Comparison of ENCODE assay signal across 9 cellular contexts in genomic region chr9:108994695-108995094, GRCh38. TPM values are rescaled to one million over a fixed set of nuclear protein-coding genes. Genes with fewer than 3 reads are reported as not detected.
DNase-seq lines count a peak whose midpoint lies in the region; ATAC-seq and TF ChIP-seq lines count a peak whose summit lies in the region.
"Had no signal": no experiment of that assay in that cellular context is flagged by ENCODE, and none has a peak within 500 bp of the region (broad histone marks: within the 10 kb centered on the region; RNA-seq: fewer than 3 reads in every experiment).

No MANE protein-coding gene starts in this region.

- DNase-seq in CD1c-positive myeloid dendritic cell (ENCODE audit: extremely low spot score) (peak; percentile 65), Kasumi-1 (lab: John Stamatoyannopoulos, UW) (peak; percentile 68), fibroblast of gingiva (ENCODE audit: low read depth) (peak; percentile 15), aorta (peak in 1 of 2 donors; percentile 60), caudate nucleus (lab: John Stamatoyannopoulos, UW) (no peak), foreskin keratinocyte (no peak)
- DNase-seq in CD4-positive, alpha-beta T cell: no peak
- DNase-seq: naive B cell had no signal

- H3K4me1 Mint-ChIP-seq in CD4-positive, alpha-beta T cell (ENCODE audit: low read depth): peaks cover 8% of the 10 kb centered on the region
- H3K4me1 Mint-ChIP-seq: naive B cell had no signal

- intact Hi-C loops in aorta (cut with DNase I): no loop called here
- intact Hi-C loops in CD4-positive, alpha-beta T cell (cut with DNase I, micrococcal nuclease): no loop called here

- 48 to 50% methylated on average over 2 of the region's 2 CpGs for WGBS in aorta, 2 donors

- no peaks in the 10 kb centered on the region for H3K27me3 ChIP-seq in aorta (ENCODE audit: control insufficient read depth in 1 of 2, insufficient read depth in 2 of 2, low read length in 1 of 2)
- no peaks in the 10 kb centered on the region for H3K27me3 ChIP-seq in CD4-positive, alpha-beta T cell (ENCODE audit: control insufficient read depth, insufficient read depth, low read length)
- no peaks in the 10 kb centered on the region for H3K27me3 ChIP-seq in foreskin keratinocyte

- no peaks in the 10 kb centered on the region for H3K27me3 Mint-ChIP-seq in CD4-positive, alpha-beta T cell
- H3K27me3 Mint-ChIP-seq: naive B cell had no signal

- no peaks in the 10 kb centered on the region for H3K36me3 ChIP-seq in aorta (ENCODE audit: control insufficient read depth in 1 of 2, insufficient read depth in 2 of 2, low read length in 1 of 2)

- H3K27ac ChIP-seq in aorta (ENCODE audit: low read depth in 1 of 2, low read length in 2 of 2): no peak overlapping the region
- H3K27ac ChIP-seq in caudate nucleus (ENCODE audit: low read depth, low read length): no peak overlapping the region
- no peak overlapping the region for H3K27ac ChIP-seq in CD4-positive, alpha-beta T cell (ENCODE audit: low read depth, low read length)
- H3K27ac ChIP-seq in foreskin keratinocyte: no peak overlapping the region

- H3K36me3 Mint-ChIP-seq in CD4-positive, alpha-beta T cell (ENCODE audit: low read depth): no peaks in the 10 kb centered on the region
- H3K36me3 Mint-ChIP-seq: naive B cell had no signal

- no peak overlapping the region for H3K4me3 ChIP-seq in aorta (ENCODE audit: low read length in 2 of 2)

- no peak for TF ChIP-seq CTCF in CD4-positive, alpha-beta T cell (IDR thresholded peaks at IDR 0.05)
- no peak for TF ChIP-seq CTCF in foreskin keratinocyte (conservative IDR thresholded peaks at IDR 0.05)

- no peaks in the 10 kb centered on the region for H3K9me3 ChIP-seq in aorta (ENCODE audit: control insufficient read depth, low read length)
- no peaks in the 10 kb centered on the region for H3K9me3 ChIP-seq in CD4-positive, alpha-beta T cell (ENCODE audit: control insufficient read depth, low read length)

- CTCF ChIA-PET in CD4-positive, alpha-beta T cell (lab: Charles Lee): no interaction called here

- no peak overlapping the region for H3K27ac Mint-ChIP-seq in CD4-positive, alpha-beta T cell

- peaks cover 0 to 2% of the 10 kb centered on the region in 2 donors for H3K4me1 ChIP-seq in aorta (ENCODE audit: control insufficient read depth in 1 of 2, insufficient read depth in 2 of 2, low read length in 2 of 2)
- H3K4me1 ChIP-seq in foreskin keratinocyte: peaks cover under 1% of the 10 kb centered on the region

- ATAC-seq in GM21515 (IDR thresholded peaks at IDR 0.05; ENCODE audit: unreplicated experiment): peak; percentile 83
- ATAC-seq in aorta (ENCODE audit: low FRiP score): peak; percentile 85
- no peak for ATAC-seq in CD4-positive, alpha-beta T cell (ENCODE audit: poor library complexity)
- no peak for ATAC-seq in foreskin keratinocyte

- POLR2A ChIA-PET in CD4-positive, alpha-beta T cell (lab: Charles Lee): no interaction called here

- H3K4me3 Mint-ChIP-seq in CD4-positive, alpha-beta T cell: no peak overlapping the region
- H3K4me3 Mint-ChIP-seq: naive B cell had no signal

- no peaks in the 10 kb centered on the region for H3K9me3 Mint-ChIP-seq in CD4-positive, alpha-beta T cell
- H3K9me3 Mint-ChIP-seq: naive B cell had no signal

RNA-seq across cellular contexts. Expression of gene CTNNAL1, which starts 18.6 kb away (rescaled TPM):
- total RNA-seq in aorta (10 to 100 TPM; 41.5 to 44.2 TPM), foreskin keratinocyte (154 and 199 TPM in 2 replicates)
- polyA plus RNA-seq in aorta (10 to 100 TPM; 59.1 to 72.4 TPM), foreskin keratinocyte (122 and 168 TPM in 2 replicates)
- 1 to 10 TPM; 4.9 to 5.3 TPM for total RNA-seq in CD4-positive, alpha-beta T cell

Comparison
In these comparisons a context has a peak if more than half of its experiments do, and no peak if none do; other contexts are left out.
1. DNase-seq: peak in CD1c-positive myeloid dendritic cell (single experiment), Kasumi-1 (2 of 2) and fibroblast of gingiva (single experiment); none in caudate nucleus (0 of 61), CD4-positive, alpha-beta T cell (0 of 10) and foreskin keratinocyte (0 of 2).
2. ATAC-seq: peak in GM21515 (single experiment) and aorta (single experiment); none in CD4-positive, alpha-beta T cell (single experiment) and foreskin keratinocyte (single experiment).
3. RNA of gene CTNNAL1, which starts 18.6 kb away (total RNA-seq): 154 to 199 TPM in foreskin keratinocyte and 41.5 to 44.2 TPM in aorta; 4.9 to 5.3 TPM in CD4-positive, alpha-beta T cell; every median in the first group is over 4 times any median in the second.